In genomic region chr3:101801174-101801573, GRCh38 we compare ENCODE assay signal across 16 cellular contexts. TPM values are rescaled to one million over a fixed set of nuclear protein-coding genes. Genes with fewer than 3 reads are reported as not detected.
DNase-seq lines count a peak whose midpoint lies in the region; ATAC-seq and TF ChIP-seq lines count a peak whose summit lies in the region.
"Had no signal": no experiment of that assay in that cellular context is flagged by ENCODE, and none has a peak within 500 bp of the region (broad histone marks: within the 10 kb centered on the region; RNA-seq: fewer than 3 reads in every experiment).

No MANE protein-coding gene starts in this region.

- intact Hi-C loops in CD4-positive, alpha-beta memory T cell (cut with micrococcal nuclease): no loop called here

- H3K9me3 Mint-ChIP-seq in CD4-positive, CD25-positive, alpha-beta regulatory T cell: peaks cover 0 to 3% (median 0%) of the 10 kb centered on the region in 7 donors
- peaks cover 0 to 1% (median 0%) of the 10 kb centered on the region in 8 donors for H3K9me3 Mint-ChIP-seq in CD4-positive, alpha-beta memory T cell
- no peaks in the 10 kb centered on the region for H3K9me3 Mint-ChIP-seq in T-cell
- peaks cover 3% of the 10 kb centered on the region for H3K9me3 Mint-ChIP-seq in endodermal cell
- H3K9me3 Mint-ChIP-seq: CD14-positive monocyte had no signal

- no peak overlapping the region for H3K4me3 ChIP-seq in CD4-positive, CD25-positive, alpha-beta regulatory T cell (ENCODE audit: low read depth, low read length)
- H3K4me3 ChIP-seq in CD4-positive, alpha-beta memory T cell (ENCODE audit: low read length in 2 of 2): no peak overlapping the region
- H3K4me3 ChIP-seq in endodermal cell (ENCODE audit: low read length): no peak overlapping the region
- H3K4me3 ChIP-seq: SJSA1 had no signal

- CTCF ChIA-PET in CD4-positive, alpha-beta memory T cell (lab: Charles Lee; ENCODE audit: partially characterized antibody): interaction anchor here (1.0 to 15.7 kb wide), 10 partner anchors 10 to 425 kb away, joined by 3 to 573 read pairs (median 14); partner anchors contain the start of gene CEP97
- CTCF ChIA-PET in T-cell (lab: Charles Lee): interaction anchor here (0.5 to 3.9 kb wide), 7 partner anchors 31 to 735 kb away, joined by 3 to 21 read pairs (median 4); no protein-coding TSS in a partner anchor

- H3K27ac Mint-ChIP-seq in CD4-positive, CD25-positive, alpha-beta regulatory T cell: peak overlapping the region in 2 of 3 donors; percentile 15 to 76
- peak overlapping the region in 4 of 7 donors; percentile 33 to 71 (median 56) for H3K27ac Mint-ChIP-seq in CD4-positive, alpha-beta memory T cell
- H3K27ac Mint-ChIP-seq in T-cell: peak overlapping the region; percentile 73 to 85
- no peak overlapping the region for H3K27ac Mint-ChIP-seq in endodermal cell

- no peak for DNase-seq in CD4-positive, CD25-positive, alpha-beta regulatory T cell
- no peak for DNase-seq in CD4-positive, alpha-beta memory T cell
- no peak for DNase-seq in T-cell
- DNase-seq in endodermal cell: peak; percentile 57
- DNase-seq in NCI-H446 treated with DMSO at 0.1 percent for 48 hours (lab: John Stamatoyannopoulos, UW): no peak
- no peak for DNase-seq in G401 (ENCODE audit: low spot score)
- DNase-seq: ACHN, DMS53, KG1, NCI-H1417, NCI-H187, NCI-H345, NCI-H526 had no signal

- no peak for TF ChIP-seq CTCF in endodermal cell (conservative IDR thresholded peaks at IDR 0.05)

- no peaks in the 10 kb centered on the region for H3K27me3 Mint-ChIP-seq in CD4-positive, CD25-positive, alpha-beta regulatory T cell
- no peaks in the 10 kb centered on the region for H3K27me3 Mint-ChIP-seq in CD4-positive, alpha-beta memory T cell
- H3K27me3 Mint-ChIP-seq in T-cell: no peaks in the 10 kb centered on the region
- no peaks in the 10 kb centered on the region for H3K27me3 Mint-ChIP-seq in endodermal cell (ENCODE audit: insufficient read depth)

- H3K9ac ChIP-seq in endodermal cell (ENCODE audit: extremely low read depth, low read length, poor library complexity, severe bottlenecking): no peak overlapping the region

- H3K4me1 Mint-ChIP-seq in CD4-positive, CD25-positive, alpha-beta regulatory T cell: peaks cover 25 to 68% (median 47%) of the 10 kb centered on the region in 4 donors
- H3K4me1 Mint-ChIP-seq in CD4-positive, alpha-beta memory T cell: peaks cover 22 to 48% (median 28%) of the 10 kb centered on the region in 4 donors
- H3K4me1 Mint-ChIP-seq in T-cell: peaks cover 43 to 61% (median 53%) of the 10 kb centered on the region in 3 donors
- H3K4me1 Mint-ChIP-seq in endodermal cell: peaks cover 3% of the 10 kb centered on the region

- H3K36me3 ChIP-seq in CD4-positive, CD25-positive, alpha-beta regulatory T cell (ENCODE audit: control insufficient read depth, insufficient read depth, low read length): peaks cover 58% of the 10 kb centered on the region
- peaks cover 10% of the 10 kb centered on the region for H3K36me3 ChIP-seq in CD4-positive, alpha-beta memory T cell (ENCODE audit: insufficient read depth, low read length)
- H3K36me3 ChIP-seq in endodermal cell (ENCODE audit: control insufficient read depth, insufficient read depth, low read length): no peaks in the 10 kb centered on the region

- H3K36me3 Mint-ChIP-seq in CD4-positive, CD25-positive, alpha-beta regulatory T cell: peaks cover 49% of the 10 kb centered on the region
- peaks cover 55 to 64% of the 10 kb centered on the region in 2 donors for H3K36me3 Mint-ChIP-seq in CD4-positive, alpha-beta memory T cell
- peaks cover 61% of the 10 kb centered on the region for H3K36me3 Mint-ChIP-seq in T-cell
- peaks cover 10% of the 10 kb centered on the region for H3K36me3 Mint-ChIP-seq in endodermal cell (ENCODE audit: low read depth)

- POLR2A ChIA-PET in CD4-positive, alpha-beta memory T cell (lab: Charles Lee; ENCODE audit: partially characterized antibody): no interaction called here
- POLR2A ChIA-PET in T-cell (lab: Charles Lee): interaction anchor here in 1 of 2 donors (0.5 kb wide), 1 partner anchor 149 kb away, joined by 3 read pairs; no protein-coding TSS in a partner anchor

- no peak overlapping the region for H3K27ac ChIP-seq in CD4-positive, CD25-positive, alpha-beta regulatory T cell (ENCODE audit: insufficient read depth, low read length, poor library complexity, severe bottlenecking)
- no peak overlapping the region for H3K27ac ChIP-seq in CD4-positive, alpha-beta memory T cell (ENCODE audit: low read depth, low read length)
- no peak overlapping the region for H3K27ac ChIP-seq in endodermal cell (ENCODE audit: low read depth, low read length)
- H3K27ac ChIP-seq: SJSA1 had no signal

- WGBS in endodermal cell (ENCODE audit: insufficient coverage in 1 of 2, insufficient read length in 1 of 2), 2 experiments: 81 to 87% methylated on average over 4 of the region's 4 CpGs

- H3K4me1 ChIP-seq in CD4-positive, CD25-positive, alpha-beta regulatory T cell (ENCODE audit: control insufficient read depth, insufficient read depth, low read length, poor library complexity, severe bottlenecking): peaks cover 6% of the 10 kb centered on the region
- peaks cover 22% of the 10 kb centered on the region for H3K4me1 ChIP-seq in CD4-positive, alpha-beta memory T cell (ENCODE audit: insufficient read depth, low read length)
- H3K4me1 ChIP-seq in endodermal cell (ENCODE audit: control insufficient read depth, insufficient read depth, low read length): peaks cover 4% of the 10 kb centered on the region
- H3K4me1 ChIP-seq: SJSA1 had no signal

- H3K4me3 Mint-ChIP-seq in CD4-positive, CD25-positive, alpha-beta regulatory T cell: no peak overlapping the region
- H3K4me3 Mint-ChIP-seq in CD4-positive, alpha-beta memory T cell: no peak overlapping the region
- H3K4me3 Mint-ChIP-seq in T-cell: no peak overlapping the region
- H3K4me3 Mint-ChIP-seq in endodermal cell: no peak overlapping the region
- H3K4me3 Mint-ChIP-seq: CD14-positive monocyte had no signal

- no peaks in the 10 kb centered on the region for H3K9me3 ChIP-seq in CD4-positive, CD25-positive, alpha-beta regulatory T cell (ENCODE audit: control insufficient read depth in 2 of 2, low read length in 2 of 2)
- H3K9me3 ChIP-seq in CD4-positive, alpha-beta memory T cell (ENCODE audit: control insufficient read depth in 1 of 2, low read length in 2 of 2): no peaks in the 10 kb centered on the region
- H3K9me3 ChIP-seq in endodermal cell (ENCODE audit: control insufficient read depth, low read length): no peaks in the 10 kb centered on the region
- H3K9me3 ChIP-seq: SJSA1 had no signal

- in situ Hi-C loops in G401 (cut with HindIII; ENCODE audit: low sequenced_read_pairs): loop anchor here (25.0 kb wide), 1 partner anchor 436 kb away; no protein-coding TSS in a partner anchor

- ATAC-seq in CD4-positive, CD25-positive, alpha-beta regulatory T cell (ENCODE audit: low read depth in 2 of 2): no peak
- ATAC-seq in T-cell (replicated peaks in 1 of 4) (no peak), GM21786 (IDR thresholded peaks at IDR 0.05; ENCODE audit: unreplicated experiment) (no peak)

- no peaks in the 10 kb centered on the region for H3K27me3 ChIP-seq in CD4-positive, CD25-positive, alpha-beta regulatory T cell (ENCODE audit: control insufficient read depth, insufficient read depth, low read length)
- H3K27me3 ChIP-seq in CD4-positive, alpha-beta memory T cell (ENCODE audit: insufficient read depth, low read length): no peaks in the 10 kb centered on the region
- H3K27me3 ChIP-seq in endodermal cell (ENCODE audit: control insufficient read depth, insufficient read depth, low read length, poor library complexity, severe bottlenecking): no peaks in the 10 kb centered on the region
- H3K27me3 ChIP-seq: SJSA1 had no signal

RNA-seq across cellular contexts. Expression of gene NXPE3, which starts 22.2 kb away (rescaled TPM):
- 37.9 TPM for total RNA-seq in CD4-positive, CD25-positive, alpha-beta regulatory T cell
- 10 to 100 TPM; 38.3 to 43.2 (median 42.4) TPM for polyA plus RNA-seq in CD4-positive, CD25-positive, alpha-beta regulatory T cell
- 10 to 100 TPM; 35.7 to 37.2 TPM for total RNA-seq in CD4-positive, alpha-beta memory T cell
- 10 to 100 TPM; 36.2 to 50.0 TPM for polyA plus RNA-seq in CD4-positive, alpha-beta memory T cell
- total RNA-seq in T-cell: 10 to 100 TPM; 38.0 to 44.8 (median 41.3) TPM
- 1 to 10 TPM; 6.9 to 7.7 TPM for total RNA-seq in endodermal cell
- 12.3 TPM for polyA plus RNA-seq in endodermal cell (2013, experiment 1 of 2)
- 11.6 TPM for polyA plus RNA-seq in endodermal cell (2013, experiment 2 of 2)
- total RNA-seq in G401 (2014; rRNA removed; shearing (Covaris generic)): 12.3 and 13.9 TPM in 2 replicates

RNA-seq across cellular contexts. Expression of gene NFKBIZ, which starts 48.1 kb away (rescaled TPM):
- 637 TPM for total RNA-seq in CD4-positive, CD25-positive, alpha-beta regulatory T cell
- 10 to 100 TPM; 15.2 to 28.2 (median 21.6) TPM for polyA plus RNA-seq in CD4-positive, CD25-positive, alpha-beta regulatory T cell
- total RNA-seq in CD4-positive, alpha-beta memory T cell: 10 to 100 TPM; 75.9 to 79.5 TPM
- polyA plus RNA-seq in CD4-positive, alpha-beta memory T cell: 10 to 100 TPM in 1 of 2 donors, 1 to 10 TPM in 1; 7.3 to 13.2 TPM
- 100 to 1,000 TPM; 130 to 720 (median 132) TPM for total RNA-seq in T-cell
- 1 to 10 TPM; 5.9 to 6.6 TPM for total RNA-seq in endodermal cell
- polyA plus RNA-seq in endodermal cell (2013, experiment 1 of 2): 4.8 TPM
- polyA plus RNA-seq in endodermal cell (2013, experiment 2 of 2): 4.6 TPM
- total RNA-seq in G401 (2014; rRNA removed; shearing (Covaris generic)): 4.7 and 15.7 TPM in 2 replicates
